Comparison of ENCODE assay signal across 9 cellular contexts in the genomic region with DNA sequence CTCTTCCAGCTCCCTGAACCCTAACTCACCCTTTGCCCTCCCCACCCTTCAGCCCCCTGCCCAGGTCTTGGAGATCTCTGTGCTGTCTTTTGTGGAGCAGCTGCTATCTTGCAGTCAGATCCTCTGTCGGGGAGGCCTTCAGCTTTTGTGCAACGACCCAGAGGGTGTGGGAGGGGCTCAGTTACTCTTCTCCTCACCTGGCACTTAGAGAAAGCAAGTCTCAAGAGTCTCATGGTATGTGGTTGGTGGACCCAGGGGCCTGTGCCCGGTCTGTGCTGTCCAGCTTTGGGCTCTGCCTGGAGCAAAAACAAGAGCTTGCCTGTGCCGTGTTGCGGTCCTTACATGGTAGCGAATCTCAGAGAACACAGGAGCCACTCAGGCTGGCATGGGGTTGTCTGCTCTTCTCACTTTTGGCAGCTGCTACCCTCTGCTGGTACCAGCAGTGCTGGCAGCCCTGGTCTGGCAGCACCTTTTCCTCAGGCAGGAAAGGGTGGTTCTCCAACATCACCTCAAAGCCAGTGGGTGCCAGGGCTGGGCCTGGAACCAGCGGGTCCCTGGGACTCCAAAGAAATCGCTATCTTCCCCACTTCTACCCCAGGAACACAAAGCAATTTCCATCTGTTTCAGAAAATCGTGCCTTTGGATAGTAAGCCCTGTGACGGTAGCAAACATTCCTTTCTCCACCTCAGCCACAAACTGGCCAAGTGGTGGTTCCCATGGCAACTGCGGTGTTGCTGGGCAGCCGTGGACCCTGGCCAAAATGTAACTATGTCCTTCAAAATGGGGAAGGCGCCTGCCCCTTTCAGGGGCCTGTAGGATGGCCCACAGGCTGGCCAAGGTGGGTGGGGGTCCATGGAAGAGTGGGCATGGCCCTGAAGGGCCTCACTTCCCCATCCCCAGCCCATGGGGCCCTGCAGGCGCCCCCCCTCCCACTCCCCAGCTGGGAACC.
DNase-seq lines count a peak whose midpoint lies in the region; ATAC-seq and TF ChIP-seq lines count a peak whose summit lies in the region.
"Had no signal": no experiment of that assay in that cellular context is flagged by ENCODE, and none has a peak within 500 bp of the region (broad histone marks: within the 10 kb centered on the region; RNA-seq: fewer than 3 reads in every experiment).

No MANE protein-coding gene starts in this region.

- H3K4me1 Mint-ChIP-seq in activated CD4-positive, alpha-beta memory T cell treated with anti-CD3 and anti-CD28 coated beads, Interleukin-2, amount 10 ng/mL, durations not matched to agents 7 days and 5 days, result peaks cover 15% of the 10 kb centered on the region

- CTCF ChIA-PET in AG04449 (lab: Yijun Ruan, JAX), result interaction anchor here (0.9 to 4.0 kb wide), 5 partner anchors 9 to 83 kb away, joined by 3 to 13 read pairs (median 4); no protein-coding TSS in a partner anchor
- CTCF ChIA-PET in activated CD4-positive, alpha-beta memory T cell treated with anti-CD3 and anti-CD28 coated beads, Interleukin-2, amount 10 ng/mL, durations not matched to agents 7 days and 5 days (lab: Charles Lee), result interaction anchor here (0.8 to 2.0 kb wide), 8 partner anchors 9 to 54 kb away, joined by 3 to 15 read pairs (median 4); no protein-coding TSS in a partner anchor

- H3K4me3 ChIP-seq in AG04449 (ENCODE audit: low read depth, low read length), result no peak overlapping the region
- no peak overlapping the region for H3K4me3 ChIP-seq in esophagus squamous epithelium
- no peak overlapping the region for H3K4me3 ChIP-seq in ovary
- no peak overlapping the region for H3K4me3 ChIP-seq in body of pancreas
- H3K4me3 ChIP-seq: breast epithelium had no signal

- 50 to 69% methylated on average over 5 to 7 of the region's 14 CpGs for WGBS in esophagus squamous epithelium, 2 donors
- 47 to 56% (median 47%) methylated on average over 14 of the region's 14 CpGs for WGBS in ovary, 3 donors
- WGBS in body of pancreas, 2 donors, result 28 to 39% methylated on average over 2 to 14 of the region's 14 CpGs

- ATAC-seq in body of pancreas, result no peak

- no peak for TF ChIP-seq POLR2A in esophagus squamous epithelium (IDR thresholded peaks at IDR 0.05)
- TF ChIP-seq POLR2A in ovary (IDR thresholded peaks at IDR 0.05), result no peak
- no peak for TF ChIP-seq POLR2A in body of pancreas (IDR thresholded peaks at IDR 0.05)

- intact Hi-C loops in esophagus squamous epithelium (cut with DNase I) (no loop called here), ovary (cut with DNase I) (no loop called here), body of pancreas (cut with DNase I) (no loop called here)

- H3K36me3 ChIP-seq in esophagus squamous epithelium, result no peaks in the 10 kb centered on the region
- H3K36me3 ChIP-seq in ovary, result no peaks in the 10 kb centered on the region
- H3K36me3 ChIP-seq in body of pancreas (replicated peaks in 1 of 2; ENCODE audit: insufficient read depth in 1 of 2, low read depth in 2 of 2), result no peaks in the 10 kb centered on the region
- H3K36me3 ChIP-seq: breast epithelium had no signal

- no peak overlapping the region for H3K4me3 Mint-ChIP-seq in activated CD4-positive, alpha-beta memory T cell treated with anti-CD3 and anti-CD28 coated beads, Interleukin-2, amount 10 ng/mL, durations not matched to agents 7 days and 5 days

- peak; percentile 37 for TF ChIP-seq CTCF in AG04449 (IDR thresholded peaks at IDR 0.05; ENCODE audit: insufficient read depth, low read length, missing control alignments)
- peak in 2 of 6 experiments; percentile 21 to 45 for TF ChIP-seq CTCF in esophagus squamous epithelium (IDR thresholded peaks at IDR 0.05)
- no peak for TF ChIP-seq CTCF in ovary (IDR thresholded peaks at IDR 0.05)
- TF ChIP-seq CTCF in body of pancreas (IDR thresholded peaks at IDR 0.05), result no peak

- no peak overlapping the region for H3K27ac Mint-ChIP-seq in activated CD4-positive, alpha-beta memory T cell treated with anti-CD3 and anti-CD28 coated beads, Interleukin-2, amount 10 ng/mL, durations not matched to agents 7 days and 5 days

- no peaks in the 10 kb centered on the region for H3K36me3 Mint-ChIP-seq in activated CD4-positive, alpha-beta memory T cell treated with anti-CD3 and anti-CD28 coated beads, Interleukin-2, amount 10 ng/mL, durations not matched to agents 7 days and 5 days (ENCODE audit: low read depth)

- H3K27me3 ChIP-seq in esophagus squamous epithelium, result no peaks in the 10 kb centered on the region
- no peaks in the 10 kb centered on the region for H3K27me3 ChIP-seq in ovary
- no peaks in the 10 kb centered on the region for H3K27me3 ChIP-seq in body of pancreas
- H3K27me3 ChIP-seq: breast epithelium had no signal

- H3K9me3 ChIP-seq in esophagus squamous epithelium, result peaks cover 0 to 4% (median 0%) of the 10 kb centered on the region in 3 donors
- H3K9me3 ChIP-seq in ovary, result no peaks in the 10 kb centered on the region
- H3K9me3 ChIP-seq in body of pancreas, result no peaks in the 10 kb centered on the region
- H3K9me3 ChIP-seq: breast epithelium had no signal

- H3K27ac ChIP-seq in esophagus squamous epithelium, result peak overlapping the region in 3 of 4 donors; percentile 67 to 76 (median 69)
- H3K27ac ChIP-seq in ovary, result no peak overlapping the region
- no peak overlapping the region for H3K27ac ChIP-seq in body of pancreas

- POLR2A ChIA-PET in AG04449 (lab: Yijun Ruan, JAX), result no interaction called here
- POLR2A ChIA-PET in activated CD4-positive, alpha-beta memory T cell treated with anti-CD3 and anti-CD28 coated beads, Interleukin-2, amount 10 ng/mL, durations not matched to agents 7 days and 5 days (lab: Charles Lee), result interaction anchor here (1.0 to 2.3 kb wide), 5 partner anchors 18 to 469 kb away, joined by 3 to 7 read pairs (median 3); no protein-coding TSS in a partner anchor

- H3K9me3 Mint-ChIP-seq in activated CD4-positive, alpha-beta memory T cell treated with anti-CD3 and anti-CD28 coated beads, Interleukin-2, amount 10 ng/mL, durations not matched to agents 7 days and 5 days, result no peaks in the 10 kb centered on the region

- TF ChIP-seq EP300 in ovary (IDR thresholded peaks at IDR 0.05), result no peak

- no peaks in the 10 kb centered on the region for H3K27me3 Mint-ChIP-seq in activated CD4-positive, alpha-beta memory T cell treated with anti-CD3 and anti-CD28 coated beads, Interleukin-2, amount 10 ng/mL, durations not matched to agents 7 days and 5 days

- H3K4me1 ChIP-seq in esophagus squamous epithelium (peaks cover 0 to 44% (median 10%) of the 10 kb centered on the region in 3 donors), ovary (ENCODE audit: insufficient read depth) (peaks cover 5% of the 10 kb centered on the region), body of pancreas (no peaks in the 10 kb centered on the region)
- H3K4me1 ChIP-seq: breast epithelium had no signal

- no peak for DNase-seq in AG04449 (ENCODE audit: low read depth, low spot score)
- DNase-seq in HT1080 (ENCODE audit: low read depth), result peak; percentile 67
- DNase-seq in activated CD4-positive, alpha-beta memory T cell treated with anti-CD3 and anti-CD28 coated beads, Interleukin-2, amount 10 ng/mL, durations not matched to agents 7 days and 5 days, result peak; percentile 61
- no peak for DNase-seq in esophagus squamous epithelium (lab: John Stamatoyannopoulos, UW)
- DNase-seq in ovary, result peak in 3 of 5 donors; percentile 25 to 50 (median 44)
- no peak for DNase-seq in DMS114 treated with DMSO at 0.1 percent for 48 hours (lab: John Stamatoyannopoulos, UW; ENCODE audit: unreplicated experiment)
- DNase-seq in body of pancreas, result no peak
- no peak for DNase-seq in SHP77 (lab: John Stamatoyannopoulos, UW)

Comparison
In these comparisons a context has a peak if more than half of its experiments do, and no peak if none do; other contexts are left out.
1. DNase-seq: peak in HT1080 (single experiment), activated CD4-positive, alpha-beta memory T cell treated with anti-CD3 and anti-CD28 coated beads, Interleukin-2, amount 10 ng/mL, durations not matched to agents 7 days and 5 days (single experiment) and ovary (3 of 5); none in AG04449 (single experiment), esophagus squamous epithelium (single experiment), DMS114 treated with DMSO at 0.1 percent for 48 hours (single experiment), body of pancreas (0 of 4) and SHP77 (0 of 2).
2. H3K27ac ChIP-seq: peak in esophagus squamous epithelium (3 of 4); none in ovary (0 of 2) and body of pancreas (0 of 4).